ENCODE assay signal across 9 cellular contexts in genomic region chr9:22447607-22448305, GRCh38. TPM values are rescaled to one million over a fixed set of nuclear protein-coding genes. Genes with fewer than 3 reads are reported as not detected.
DNase-seq lines count a peak whose midpoint lies in the region; ATAC-seq and TF ChIP-seq lines count a peak whose summit lies in the region.
"Had no signal": no experiment of that assay in that cellular context is flagged by ENCODE, and none has a peak within 500 bp of the region (broad histone marks: within the 10 kb centered on the region; RNA-seq: fewer than 3 reads in every experiment).

No MANE protein-coding gene starts in this region.

- H3K14ac ChIP-seq in mesenchymal stem cell (ENCODE audit: low read length in 2 of 2) = no peak overlapping the region

- H2BK120ac ChIP-seq in mesenchymal stem cell (ENCODE audit: low read depth, low read length) = no peak overlapping the region

- no peak overlapping the region for H2BK12ac ChIP-seq in mesenchymal stem cell (ENCODE audit: low read length in 2 of 2)

- no peaks in the 10 kb centered on the region for H3K9me3 Mint-ChIP-seq in activated T-cell treated with anti-CD3 and anti-CD28 coated beads, Interleukin-2, amount 50 U/mL, for 4 hours
- H3K9me3 Mint-ChIP-seq in activated T-cell treated with anti-CD3 and anti-CD28 coated beads, Interleukin-2, amount 50 U/mL, for 24 hours = no peaks in the 10 kb centered on the region
- H3K9me3 Mint-ChIP-seq in type B pancreatic cell = no peaks in the 10 kb centered on the region
- H3K9me3 Mint-ChIP-seq: activated CD4-positive, alpha-beta memory T cell treated with anti-CD3 and anti-CD28 coated beads, Interleukin-2, amount 10 ng/mL, durations not matched to agents 7 days and 5 days had no signal

- no peak overlapping the region for H3K23ac ChIP-seq in mesenchymal stem cell (ENCODE audit: low read length in 2 of 2)

- TF ChIP-seq CTCF in choroid plexus epithelial cell (conservative IDR thresholded peaks at IDR 0.05; ENCODE audit: low read depth, low read length) (no peak), type B pancreatic cell (conservative IDR thresholded peaks at IDR 0.05) (no peak)

- peak overlapping the region; percentile 83 for H3K4me2 ChIP-seq in mesenchymal stem cell (ENCODE audit: low read length, poor library complexity, severe bottlenecking)

- WGBS in mesenchymal stem cell = 17% methylated on average over 17 of the region's 17 CpGs

- peak overlapping the region in 1 of 2 experiments; percentile 64 for H3K18ac ChIP-seq in mesenchymal stem cell (ENCODE audit: low read depth in 1 of 2, low read length in 2 of 2)

- peaks cover 45% of the 10 kb centered on the region for H3K27me3 Mint-ChIP-seq in activated T-cell treated with anti-CD3 and anti-CD28 coated beads, Interleukin-2, amount 50 U/mL, for 4 hours (ENCODE audit: low read depth)
- H3K27me3 Mint-ChIP-seq in activated T-cell treated with anti-CD3 and anti-CD28 coated beads, Interleukin-2, amount 50 U/mL, for 24 hours = peaks cover 56% of the 10 kb centered on the region
- peaks cover 49% of the 10 kb centered on the region for H3K27me3 Mint-ChIP-seq in type B pancreatic cell

- H3K4me3 ChIP-seq in choroid plexus epithelial cell (ENCODE audit: low read depth, low read length) (peak overlapping the region; percentile 70), mesenchymal stem cell (ENCODE audit: insufficient read depth in 1 of 2, low read depth in 1 of 2, low read length in 2 of 2) (peak overlapping the region; percentile 84 to 90)

- H3K27me3 ChIP-seq in mesenchymal stem cell (ENCODE audit: control insufficient read depth in 1 of 2, insufficient read depth in 1 of 2, low read length in 2 of 2) = peaks cover 0 to 35% of the 10 kb centered on the region in 2 experiments

- no peaks in the 10 kb centered on the region for H3K36me3 Mint-ChIP-seq in activated T-cell treated with anti-CD3 and anti-CD28 coated beads, Interleukin-2, amount 50 U/mL, for 4 hours (ENCODE audit: insufficient read depth)
- no peaks in the 10 kb centered on the region for H3K36me3 Mint-ChIP-seq in activated T-cell treated with anti-CD3 and anti-CD28 coated beads, Interleukin-2, amount 50 U/mL, for 24 hours (ENCODE audit: low read depth)
- no peaks in the 10 kb centered on the region for H3K36me3 Mint-ChIP-seq in type B pancreatic cell

- no peak overlapping the region for H2AK5ac ChIP-seq in mesenchymal stem cell (ENCODE audit: low read length, severe bottlenecking)

- DNase-seq in activated T-cell treated with anti-CD3 and anti-CD28 coated beads, Interleukin-2, amount 50 U/mL, for 4 hours = no peak
- no peak for DNase-seq in activated T-cell treated with anti-CD3 and anti-CD28 coated beads, Interleukin-2, amount 50 U/mL, for 24 hours
- peak; percentile 13 for DNase-seq in choroid plexus epithelial cell (ENCODE audit: low read depth)
- DNase-seq in mesenchymal stem cell = peak; percentile 7
- no peak for DNase-seq in type B pancreatic cell (ENCODE audit: extremely low spot score, unreplicated experiment)
- DNase-seq in NCI-H2171 treated with DMSO at 0.1 percent for 48 hours (lab: John Stamatoyannopoulos, UW) = no peak

- H2AFZ ChIP-seq in mesenchymal stem cell (ENCODE audit: low read depth, low read length) = peak overlapping the region; percentile 72

- H3K9ac ChIP-seq in mesenchymal stem cell (ENCODE audit: low read length) = peak overlapping the region; percentile 61

- peak overlapping the region; percentile 82 for H2BK5ac ChIP-seq in mesenchymal stem cell (ENCODE audit: low read depth, low read length, poor library complexity, severe bottlenecking)

- peak overlapping the region; percentile 73 for H3K27ac ChIP-seq in mesenchymal stem cell (ENCODE audit: low read length, poor library complexity, severe bottlenecking)

- H3K4me3 Mint-ChIP-seq in activated T-cell treated with anti-CD3 and anti-CD28 coated beads, Interleukin-2, amount 50 U/mL, for 4 hours = peak overlapping the region; percentile 33
- no peak overlapping the region for H3K4me3 Mint-ChIP-seq in activated T-cell treated with anti-CD3 and anti-CD28 coated beads, Interleukin-2, amount 50 U/mL, for 24 hours
- H3K4me3 Mint-ChIP-seq in type B pancreatic cell = peak overlapping the region; percentile 85
- H3K4me3 Mint-ChIP-seq: activated CD4-positive, alpha-beta memory T cell treated with anti-CD3 and anti-CD28 coated beads, Interleukin-2, amount 10 ng/mL, durations not matched to agents 7 days and 5 days had no signal

- H3K9me3 ChIP-seq in mesenchymal stem cell (ENCODE audit: control insufficient read depth, low read length) = no peaks in the 10 kb centered on the region

- peaks cover 2% of the 10 kb centered on the region for H3K4me1 ChIP-seq in mesenchymal stem cell (ENCODE audit: control insufficient read depth, insufficient read depth, low read depth, low read length)

- H3K4me1 Mint-ChIP-seq in activated T-cell treated with anti-CD3 and anti-CD28 coated beads, Interleukin-2, amount 50 U/mL, for 4 hours (ENCODE audit: low read depth) = peaks cover 4% of the 10 kb centered on the region
- peaks cover 8% of the 10 kb centered on the region for H3K4me1 Mint-ChIP-seq in activated T-cell treated with anti-CD3 and anti-CD28 coated beads, Interleukin-2, amount 50 U/mL, for 24 hours (ENCODE audit: low read depth)
- no peaks in the 10 kb centered on the region for H3K4me1 Mint-ChIP-seq in type B pancreatic cell (ENCODE audit: unreplicated experiment)

- ATAC-seq in activated T-cell treated with anti-CD3 and anti-CD28 coated beads, Interleukin-2, amount 50 U/mL, for 4 hours = no peak
- ATAC-seq in HG02588 (IDR thresholded peaks at IDR 0.05; ENCODE audit: unreplicated experiment) (no peak), GM19023 (IDR thresholded peaks at IDR 0.05; ENCODE audit: unreplicated experiment) (no peak)

- H4K91ac ChIP-seq in mesenchymal stem cell (ENCODE audit: low read length) = no peak overlapping the region

- peaks cover 8% of the 10 kb centered on the region for H3K79me1 ChIP-seq in mesenchymal stem cell (replicated peaks; ENCODE audit: low read length, poor library complexity, severe bottlenecking)

- H2BK15ac ChIP-seq in mesenchymal stem cell (ENCODE audit: low read depth, poor library complexity, severe bottlenecking) = no peak overlapping the region

- H3K4ac ChIP-seq in mesenchymal stem cell (ENCODE audit: low read depth in 1 of 2, low read length in 2 of 2) = no peak overlapping the region

- H3K27ac Mint-ChIP-seq in activated T-cell treated with anti-CD3 and anti-CD28 coated beads, Interleukin-2, amount 50 U/mL, for 24 hours = no peak overlapping the region
- H3K27ac Mint-ChIP-seq in type B pancreatic cell = peak overlapping the region; percentile 56
- H3K27ac Mint-ChIP-seq: activated CD4-positive, alpha-beta memory T cell treated with anti-CD3 and anti-CD28 coated beads, Interleukin-2, amount 10 ng/mL, durations not matched to agents 7 days and 5 days had no signal

- peak overlapping the region; percentile 85 for H4K8ac ChIP-seq in mesenchymal stem cell (ENCODE audit: low read length)

- peaks cover 0 to 3% of the 10 kb centered on the region in 2 experiments for H3K36me3 ChIP-seq in mesenchymal stem cell (ENCODE audit: control insufficient read depth in 1 of 2, insufficient read depth in 2 of 2, low read depth in 1 of 2, low read length in 2 of 2)

RNA-seq across cellular contexts. Expression of gene DMRTA1, which starts 1.1 kb away (rescaled TPM):
- not detected for total RNA-seq in activated T-cell treated with anti-CD3 and anti-CD28 coated beads, Interleukin-2, amount 50 U/mL, for 4 hours
- 0.12 TPM for polyA plus RNA-seq in mesenchymal stem cell (2013, experiment 1 of 2)
- polyA plus RNA-seq in mesenchymal stem cell (2013, experiment 2 of 2) = 0.11 TPM
- 1.2 and 1.5 TPM in 2 replicates for total RNA-seq in type B pancreatic cell (ENCODE audit: low replicate concordance)
- total RNA-seq: activated CD4-positive, alpha-beta memory T cell treated with anti-CD3 and anti-CD28 coated beads, Interleukin-2, amount 10 ng/mL, durations not matched to agents 7 days and 5 days had no signal

Comparison
In these comparisons a context has a peak if more than half of its experiments do, and no peak if none do; other contexts are left out.
1. DNase-seq: peak in choroid plexus epithelial cell (single experiment) and mesenchymal stem cell (single experiment); none in activated T-cell treated with anti-CD3 and anti-CD28 coated beads, Interleukin-2, amount 50 U/mL, for 4 hours (single experiment), activated T-cell treated with anti-CD3 and anti-CD28 coated beads, Interleukin-2, amount 50 U/mL, for 24 hours (single experiment), type B pancreatic cell (single experiment) and NCI-H2171 treated with DMSO at 0.1 percent for 48 hours (single experiment).